ENCODE assay signal across 12 cellular contexts in genomic region chr1:25562928-25563283, GRCh38. TPM values are rescaled to one million over a fixed set of nuclear protein-coding genes. Genes with fewer than 3 reads are reported as not detected.
A peak's percentile ranks its signal among the peaks of the same experiment; 100 is the strongest.
DNase-seq lines count a peak whose midpoint lies in the region; ATAC-seq and TF ChIP-seq lines count a peak whose summit lies in the region.
"Had no signal": no experiment of that assay in that cellular context is flagged by ENCODE, and none has a peak within 500 bp of the region (broad histone marks: within the 10 kb centered on the region; RNA-seq: fewer than 3 reads in every experiment).

No MANE protein-coding gene starts in this region.

- H3K9me3 Mint-ChIP-seq in stimulated activated naive CD8-positive, alpha-beta T cell treated with anti-CD3 and anti-CD28 coated beads, Interleukin-15, Interleukin-2, amounts not matched to agents 100 ng/mL and 50 ng/mL, for 24 hours: no peaks in the 10 kb centered on the region
- H3K9me3 Mint-ChIP-seq in activated naive CD8-positive, alpha-beta T cell treated with anti-CD3 and anti-CD28 coated beads for 36 hours: no peaks in the 10 kb centered on the region

- H3K27ac Mint-ChIP-seq in stimulated activated naive CD8-positive, alpha-beta T cell treated with anti-CD3 and anti-CD28 coated beads, Interleukin-15, Interleukin-2, amounts not matched to agents 100 ng/mL and 50 ng/mL, for 24 hours: peak overlapping the region; percentile 70
- peak overlapping the region; percentile 88 for H3K27ac Mint-ChIP-seq in activated naive CD8-positive, alpha-beta T cell treated with anti-CD3 and anti-CD28 coated beads for 36 hours

- peak overlapping the region; percentile 74 to 81 for H3K27ac ChIP-seq in mucosa of rectum (ENCODE audit: low read depth in 2 of 2, low read length in 2 of 2)
- H3K27ac ChIP-seq: parathyroid adenoma had no signal

- H3K9ac ChIP-seq in mucosa of rectum (ENCODE audit: low read depth in 1 of 2, low read length in 2 of 2): peak overlapping the region in 1 of 2 donors; percentile 37
- H3K9ac ChIP-seq: parathyroid adenoma had no signal

- H3K27me3 Mint-ChIP-seq in stimulated activated naive CD8-positive, alpha-beta T cell treated with anti-CD3 and anti-CD28 coated beads, Interleukin-15, Interleukin-2, amounts not matched to agents 100 ng/mL and 50 ng/mL, for 24 hours: no peaks in the 10 kb centered on the region
- H3K27me3 Mint-ChIP-seq in activated naive CD8-positive, alpha-beta T cell treated with anti-CD3 and anti-CD28 coated beads for 36 hours: no peaks in the 10 kb centered on the region

- no peak for TF ChIP-seq CTCF in GM13977 (IDR thresholded peaks at IDR 0.05; ENCODE audit: extremely low read depth, insufficient read depth, missing control alignments)

- no peaks in the 10 kb centered on the region for H3K27me3 ChIP-seq in mucosa of rectum (ENCODE audit: control insufficient read depth in 2 of 2, insufficient read depth in 2 of 2, low read length in 2 of 2)

- H3K36me3 ChIP-seq in mucosa of rectum (ENCODE audit: control insufficient read depth in 2 of 2, insufficient read depth in 2 of 2, low read length in 2 of 2): peaks cover 27 to 37% of the 10 kb centered on the region in 2 donors

- peaks cover 26 to 27% of the 10 kb centered on the region in 2 donors for H3K4me1 ChIP-seq in mucosa of rectum (ENCODE audit: control insufficient read depth in 2 of 2, insufficient read depth in 2 of 2, low read length in 2 of 2)
- H3K4me1 ChIP-seq: parathyroid adenoma had no signal

- peaks cover 96% of the 10 kb centered on the region for H3K4me1 Mint-ChIP-seq in stimulated activated naive CD8-positive, alpha-beta T cell treated with anti-CD3 and anti-CD28 coated beads, Interleukin-15, Interleukin-2, amounts not matched to agents 100 ng/mL and 50 ng/mL, for 24 hours (ENCODE audit: low read depth)
- peaks cover 89% of the 10 kb centered on the region for H3K4me1 Mint-ChIP-seq in activated naive CD8-positive, alpha-beta T cell treated with anti-CD3 and anti-CD28 coated beads for 36 hours

- peaks cover 5% of the 10 kb centered on the region for H3K36me3 Mint-ChIP-seq in stimulated activated naive CD8-positive, alpha-beta T cell treated with anti-CD3 and anti-CD28 coated beads, Interleukin-15, Interleukin-2, amounts not matched to agents 100 ng/mL and 50 ng/mL, for 24 hours (ENCODE audit: low read depth)
- peaks cover 13% of the 10 kb centered on the region for H3K36me3 Mint-ChIP-seq in activated naive CD8-positive, alpha-beta T cell treated with anti-CD3 and anti-CD28 coated beads for 36 hours

- H3K4me3 ChIP-seq in mucosa of rectum (ENCODE audit: low read length in 2 of 2): no peak overlapping the region

- in situ Hi-C loops in GM13977 (cut with MboI; ENCODE audit: low pct_unique_long_range_greater_than_20kb, low sequenced_read_pairs, unreplicated experiment): no loop called here
- in situ Hi-C loops in ACHN (cut with HindIII; ENCODE audit: low pct_ligation_motif_present, low pct_unique_long_range_greater_than_20kb, low sequenced_read_pairs): no loop called here

- H3K9me3 ChIP-seq in mucosa of rectum (ENCODE audit: control insufficient read depth in 2 of 2, low read length in 2 of 2): no peaks in the 10 kb centered on the region

- no peak for DNase-seq in stimulated activated naive CD8-positive, alpha-beta T cell treated with anti-CD3 and anti-CD28 coated beads, Interleukin-15, Interleukin-2, amounts not matched to agents 100 U/mL and 50 U/mL, for 24 hours
- no peak for DNase-seq in activated naive CD8-positive, alpha-beta T cell treated with anti-CD3 and anti-CD28 coated beads for 36 hours
- no peak for DNase-seq in NCI-H1048 (lab: John Stamatoyannopoulos, UW)
- DNase-seq in NOMO-1 treated with dmso at 0.1 percent for 144 hours (lab: John Stamatoyannopoulos, UW; ENCODE audit: unreplicated experiment): no peak
- no peak for DNase-seq in GM13977 (ENCODE audit: low spot score)
- no peak for DNase-seq in ACHN
- DNase-seq: mesendoderm, NCI-H2171, PC-3 had no signal

- H3K4me3 Mint-ChIP-seq in stimulated activated naive CD8-positive, alpha-beta T cell treated with anti-CD3 and anti-CD28 coated beads, Interleukin-15, Interleukin-2, amounts not matched to agents 100 ng/mL and 50 ng/mL, for 24 hours: peak overlapping the region; percentile 77
- peak overlapping the region; percentile 80 for H3K4me3 Mint-ChIP-seq in activated naive CD8-positive, alpha-beta T cell treated with anti-CD3 and anti-CD28 coated beads for 36 hours

- no peak for ATAC-seq in stimulated activated naive CD8-positive, alpha-beta T cell treated with anti-CD3 and anti-CD28 coated beads, Interleukin-15, Interleukin-2, amounts not matched to agents 100 U/mL and 50 U/mL, for 24 hours
- ATAC-seq: PC-3 had no signal

RNA-seq across cellular contexts. Expression of gene LDLRAP1, which starts 19.5 kb away (rescaled TPM):
- total RNA-seq in activated naive CD8-positive, alpha-beta T cell treated with anti-CD3 and anti-CD28 coated beads for 36 hours: 10 to 100 TPM; 14.3 to 17.4 TPM

RNA-seq across cellular contexts. Expression of gene MAN1C1, which starts 53.7 kb away (rescaled TPM):
- 1 to 10 TPM; 5.1 to 5.3 TPM for total RNA-seq in activated naive CD8-positive, alpha-beta T cell treated with anti-CD3 and anti-CD28 coated beads for 36 hours
